10 cellular contexts compared by ENCODE assay signal in the genomic region with DNA sequence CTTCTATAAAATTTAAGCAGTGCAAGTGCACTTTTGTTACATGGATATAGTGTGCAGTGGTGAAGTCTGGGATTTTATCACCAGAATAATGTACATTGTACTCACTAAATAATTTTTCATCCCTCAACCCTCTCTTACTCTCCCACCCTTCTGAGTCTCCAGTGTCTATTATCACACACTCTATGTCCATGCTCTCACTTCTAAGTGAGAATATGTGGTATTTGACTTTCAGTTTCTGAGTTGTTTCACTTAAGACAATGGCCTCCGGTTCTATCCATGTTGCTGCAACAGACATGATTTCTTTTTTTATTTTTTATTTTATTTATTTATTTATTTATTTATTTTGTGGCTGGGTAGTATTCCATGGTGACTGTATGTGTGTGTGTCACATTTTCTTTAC.
"Had no signal": no experiment of that assay in that cellular context is flagged by ENCODE, and none has a peak within 500 bp of the region (broad histone marks: within the 10 kb centered on the region; RNA-seq: fewer than 3 reads in every experiment).

No MANE protein-coding gene starts in this region.

- H3K9me3 ChIP-seq: HAP-1 had no signal

- H3K36me3 ChIP-seq: HAP-1 had no signal

- H3K27ac Mint-ChIP-seq: GM23338, HFFc6, IgD-negative memory B cell had no signal

- H3K4me2 ChIP-seq: GM23338 had no signal

- H2AFZ ChIP-seq: GM23338 had no signal

- DNase-seq: H7, HFFc6, KBM-7 had no signal

- FAIRE-seq: H1, HepG2 had no signal

- ATAC-seq: GM23338, HCT116, HepG2 had no signal

- H3K27ac ChIP-seq: HL-60 had no signal

- H3K4me1 Mint-ChIP-seq: IgD-negative memory B cell had no signal

- H3K27me3 Mint-ChIP-seq: IgD-negative memory B cell had no signal

- H3K4me3 ChIP-seq: GM23338, HAP-1 had no signal

- H3K4me3 Mint-ChIP-seq: GM23338, HFFc6, IgD-negative memory B cell had no signal

- H3K9me3 Mint-ChIP-seq: GM23338 had no signal

- H3K36me3 Mint-ChIP-seq: IgD-negative memory B cell had no signal
